Comparison of ENCODE assay signal across 20 cellular contexts in the genomic region with DNA sequence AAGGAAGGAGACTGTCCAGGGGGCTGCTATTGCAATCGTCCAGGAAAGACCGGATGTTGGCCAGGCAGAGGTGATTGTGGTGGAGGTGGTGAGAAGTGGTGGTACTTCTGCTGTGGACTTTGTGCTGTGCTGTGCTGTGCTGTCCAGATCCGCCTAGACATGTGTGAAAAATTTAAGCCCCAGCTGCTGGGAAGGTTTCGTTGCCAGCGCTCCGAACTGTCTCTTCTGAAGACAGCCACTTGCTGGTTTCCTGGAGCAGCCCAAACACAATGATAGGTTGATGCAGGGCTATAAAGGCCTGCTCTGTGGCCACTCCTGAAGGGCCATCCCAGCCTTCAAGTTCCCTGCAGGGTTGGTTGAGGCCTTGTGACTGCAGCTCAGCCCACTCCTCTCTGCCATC.
"Had no signal": no experiment of that assay in that cellular context is flagged by ENCODE, and none has a peak within 500 bp of the region (broad histone marks: within the 10 kb centered on the region; RNA-seq: fewer than 3 reads in every experiment).

No MANE protein-coding gene starts in this region.

- H3K27me3 ChIP-seq: sigmoid colon, stomach, transverse colon had no signal

- H3K4me1 ChIP-seq: lower lobe of right lung, psoas muscle, sigmoid colon, transverse colon had no signal

- DNase-seq: effector CD8-positive, alpha-beta T cell; foreskin melanocyte; islet precursor cell; lower lobe of right lung; psoas muscle; retina; sigmoid colon; stimulated activated CD4-positive, alpha-beta T cell treated with anti-CD3 and anti-CD28 coated beads, Interleukin-2, amount 100 ng/mL, for 24 hours; stimulated activated CD4-positive, alpha-beta T cell treated with anti-CD3 and anti-CD28 coated beads, Interleukin-4, amount 100 ng/mL, for 4 hours; stimulated activated naive CD4-positive, alpha-beta T cell; stomach; substantia nigra; transverse colon had no signal

- H3K36me3 ChIP-seq: lower lobe of right lung, sigmoid colon, stomach, thoracic aorta, transverse colon had no signal

- H3K36me3 Mint-ChIP-seq: memory B cell; natural killer cell treated with Interleukin-12 subunit alpha and Interleukin-12 subunit beta and Interleukin-15 and Interleukin-18, amount 100 ng/mL, for 72 hours had no signal

- H3K27ac ChIP-seq: coronary artery, lower lobe of right lung, psoas muscle, sigmoid colon, stomach, thoracic aorta, transverse colon had no signal

- ATAC-seq: left lobe of liver; lower lobe of right lung; natural killer cell treated with Interleukin-12 subunit alpha and Interleukin-12 subunit beta and Interleukin-15 and Interleukin-18, amount 100 ng/mL, for 72 hours had no signal

- H3K4me3 Mint-ChIP-seq: memory B cell; mesothelial cell of epicardium; natural killer cell treated with Interleukin-12 subunit alpha and Interleukin-12 subunit beta and Interleukin-15 and Interleukin-18, amount 100 ng/mL, for 72 hours had no signal

- H3K27me3 Mint-ChIP-seq: memory B cell; natural killer cell treated with Interleukin-12 subunit alpha and Interleukin-12 subunit beta and Interleukin-15 and Interleukin-18, amount 100 ng/mL, for 72 hours had no signal

- H3K9me3 ChIP-seq: lower lobe of right lung, psoas muscle, sigmoid colon, stomach, thoracic aorta, transverse colon had no signal

- H3K27ac Mint-ChIP-seq: memory B cell; mesothelial cell of epicardium; natural killer cell treated with Interleukin-12 subunit alpha and Interleukin-12 subunit beta and Interleukin-15 and Interleukin-18, amount 100 ng/mL, for 72 hours had no signal

- H3K4me3 ChIP-seq: coronary artery, lower lobe of right lung, psoas muscle, sigmoid colon, skin epidermis, stomach, thoracic aorta, transverse colon had no signal

- H3K4me1 Mint-ChIP-seq: memory B cell had no signal
